ENCODE assay signal across 8 cellular contexts in genomic region chr10:69451209-69451783, GRCh38. TPM values are rescaled to one million over a fixed set of nuclear protein-coding genes. Genes with fewer than 3 reads are reported as not detected.
DNase-seq lines count a peak whose midpoint lies in the region; ATAC-seq and TF ChIP-seq lines count a peak whose summit lies in the region.

Gene TSPAN15, plus strand, starts transcription at chr10:69451465. Its CDS starts 130 bp downstream, at chr10:69451595.

- H3K4me3 Mint-ChIP-seq in activated naive CD4-positive, alpha-beta T cell treated with anti-CD3 and anti-CD28 coated beads, Interleukin-2, amount 50 U/mL, for 24 hours: peak within 1 kb of the TSS; percentile 91
- H3K4me3 Mint-ChIP-seq in glutamatergic neuron (ENCODE audit: unreplicated experiment): peak within 1 kb of the TSS; percentile 91

- peak within 1 kb of the TSS; percentile 90 for H3K27ac ChIP-seq in substantia nigra (ENCODE audit: low read depth, low read length, poor library complexity, severe bottlenecking)

- H3K4me1 Mint-ChIP-seq in activated naive CD4-positive, alpha-beta T cell treated with anti-CD3 and anti-CD28 coated beads, Interleukin-2, amount 50 U/mL, for 24 hours: peaks cover 16% of the 10 kb centered on the region
- peaks cover 20% of the 10 kb centered on the region for H3K4me1 Mint-ChIP-seq in glutamatergic neuron (ENCODE audit: low read depth, unreplicated experiment)

- H3K9me3 Mint-ChIP-seq in activated naive CD4-positive, alpha-beta T cell treated with anti-CD3 and anti-CD28 coated beads, Interleukin-2, amount 50 U/mL, for 24 hours: no peaks in the 10 kb centered on the region
- peaks cover 5% of the 10 kb centered on the region for H3K9me3 Mint-ChIP-seq in glutamatergic neuron (ENCODE audit: unreplicated experiment)

- H3K27ac Mint-ChIP-seq in activated naive CD4-positive, alpha-beta T cell treated with anti-CD3 and anti-CD28 coated beads, Interleukin-2, amount 50 U/mL, for 24 hours: peak within 1 kb of the TSS; percentile 90
- peak within 1 kb of the TSS; percentile 86 for H3K27ac Mint-ChIP-seq in glutamatergic neuron (ENCODE audit: unreplicated experiment)

- no peaks in the 10 kb centered on the region for H3K36me3 Mint-ChIP-seq in activated naive CD4-positive, alpha-beta T cell treated with anti-CD3 and anti-CD28 coated beads, Interleukin-2, amount 50 U/mL, for 24 hours
- no peaks in the 10 kb centered on the region for H3K36me3 Mint-ChIP-seq in glutamatergic neuron (ENCODE audit: unreplicated experiment)

- TF ChIP-seq CTCF in glutamatergic neuron (IDR thresholded peaks at IDR 0.05; ENCODE audit: partially characterized antibody, unreplicated experiment): no peak

- ATAC-seq in GM21717 (IDR thresholded peaks at IDR 0.05; ENCODE audit: unreplicated experiment): peak; percentile 74

- peaks cover 1% of the 10 kb centered on the region for H3K27me3 Mint-ChIP-seq in activated naive CD4-positive, alpha-beta T cell treated with anti-CD3 and anti-CD28 coated beads, Interleukin-2, amount 50 U/mL, for 24 hours
- H3K27me3 Mint-ChIP-seq in glutamatergic neuron (ENCODE audit: unreplicated experiment): peaks cover 7% of the 10 kb centered on the region

- DNase-seq in COR-L47 (lab: John Stamatoyannopoulos, UW) (peak; percentile 73), M059J (ENCODE audit: low read depth) (peak; percentile 85), SKM-1 (lab: John Stamatoyannopoulos, UW; ENCODE audit: unreplicated experiment) (peak; percentile 53), glutamatergic neuron (peak; percentile 91), occipital lobe (lab: John Stamatoyannopoulos, UW) (peak; percentile 91), substantia nigra (lab: John Stamatoyannopoulos, UW) (peak; percentile 71 to 99 (median 91))

RNA-seq across cellular contexts. Expression of gene TSPAN15, which starts in this region (rescaled TPM):
- 109 and 179 TPM in 2 replicates for total RNA-seq in M059J (2014; rRNA removed; shearing (Covaris generic))
- total RNA-seq in glutamatergic neuron (ENCODE audit: unreplicated experiment): 49.8 TPM
- total RNA-seq in occipital lobe: 3.1 TPM

Comparison
In these comparisons a context has a peak if more than half of its experiments do, and no peak if none do; other contexts are left out.
1. Peak in every context shown above with its lines: DNase-seq, ATAC-seq and H3K27ac ChIP-seq.
2. RNA of gene TSPAN15 (total RNA-seq): 109 to 179 TPM in M059J and 49.8 TPM in glutamatergic neuron (single experiment); 3.1 TPM in occipital lobe (single experiment); every median in the first group is over 10 times any median in the second.